Comparison of ENCODE assay signal across 1 cellular context in the genomic region with DNA sequence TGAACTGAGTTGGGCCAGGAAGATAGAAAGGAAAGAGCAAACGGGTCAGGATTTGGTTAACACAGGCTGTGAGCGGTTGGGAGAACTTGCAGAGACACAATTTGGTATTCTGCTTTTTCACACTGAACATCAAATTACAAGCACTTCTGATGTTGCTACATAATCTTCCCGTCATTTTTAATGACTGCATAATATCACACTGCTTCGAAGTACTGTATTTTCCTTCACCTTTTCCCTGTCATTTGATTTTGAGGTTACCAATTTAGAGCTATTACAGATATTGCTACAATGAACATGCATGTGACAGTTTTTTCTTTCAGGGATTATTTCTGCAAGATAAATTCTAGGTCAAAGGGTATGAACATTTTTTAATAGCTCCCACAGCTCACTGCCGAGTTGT.
A peak's percentile ranks its signal among the peaks of the same experiment; 100 is the strongest.
TF ChIP-seq lines count a peak whose summit lies in the region.

No MANE protein-coding gene starts in this region.

TF ChIP-seq in neural cell, 6 proteins besides CTCF, POLR2A, EP300 and RAD21 (continued from another document):
- TF ChIP-seq, protein P1, sequence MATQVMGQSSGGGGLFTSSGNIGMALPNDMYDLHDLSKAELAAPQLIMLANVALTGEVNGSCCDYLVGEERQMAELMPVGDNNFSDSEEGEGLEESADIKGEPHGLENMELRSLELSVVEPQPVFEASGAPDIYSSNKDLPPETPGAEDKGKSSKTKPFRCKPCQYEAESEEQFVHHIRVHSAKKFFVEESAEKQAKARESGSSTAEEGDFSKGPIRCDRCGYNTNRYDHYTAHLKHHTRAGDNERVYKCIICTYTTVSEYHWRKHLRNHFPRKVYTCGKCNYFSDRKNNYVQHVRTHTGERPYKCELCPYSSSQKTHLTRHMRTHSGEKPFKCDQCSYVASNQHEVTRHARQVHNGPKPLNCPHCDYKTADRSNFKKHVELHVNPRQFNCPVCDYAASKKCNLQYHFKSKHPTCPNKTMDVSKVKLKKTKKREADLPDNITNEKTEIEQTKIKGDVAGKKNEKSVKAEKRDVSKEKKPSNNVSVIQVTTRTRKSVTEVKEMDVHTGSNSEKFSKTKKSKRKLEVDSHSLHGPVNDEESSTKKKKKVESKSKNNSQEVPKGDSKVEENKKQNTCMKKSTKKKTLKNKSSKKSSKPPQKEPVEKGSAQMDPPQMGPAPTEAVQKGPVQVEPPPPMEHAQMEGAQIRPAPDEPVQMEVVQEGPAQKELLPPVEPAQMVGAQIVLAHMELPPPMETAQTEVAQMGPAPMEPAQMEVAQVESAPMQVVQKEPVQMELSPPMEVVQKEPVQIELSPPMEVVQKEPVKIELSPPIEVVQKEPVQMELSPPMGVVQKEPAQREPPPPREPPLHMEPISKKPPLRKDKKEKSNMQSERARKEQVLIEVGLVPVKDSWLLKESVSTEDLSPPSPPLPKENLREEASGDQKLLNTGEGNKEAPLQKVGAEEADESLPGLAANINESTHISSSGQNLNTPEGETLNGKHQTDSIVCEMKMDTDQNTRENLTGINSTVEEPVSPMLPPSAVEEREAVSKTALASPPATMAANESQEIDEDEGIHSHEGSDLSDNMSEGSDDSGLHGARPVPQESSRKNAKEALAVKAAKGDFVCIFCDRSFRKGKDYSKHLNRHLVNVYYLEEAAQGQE (IDR thresholded peaks at IDR 0.05; ENCODE audit: borderline replicate concordance) = no peak
- no peak for TF ChIP-seq TAF1 (IDR thresholded peaks at IDR 0.05; ENCODE audit: low read depth)
- TF ChIP-seq EZH2 (IDR thresholded peaks at IDR 0.05; ENCODE audit: borderline replicate concordance, insufficient read depth, low read length, poor library complexity, severe bottlenecking) = no peak
- TF ChIP-seq MXI1 (conservative IDR thresholded peaks at IDR 0.05; ENCODE audit: poor library complexity, severe bottlenecking) = no peak
- TF ChIP-seq POLR2AphosphoS5 (IDR thresholded peaks at IDR 0.05) = peak; percentile 77
